ENCODE assay signal across 18 cellular contexts in genomic region chr13:47337781-47338507, GRCh38.
DNase-seq lines count a peak whose midpoint lies in the region; ATAC-seq and TF ChIP-seq lines count a peak whose summit lies in the region.
"Had no signal": no experiment of that assay in that cellular context is flagged by ENCODE, and none has a peak within 500 bp of the region (broad histone marks: within the 10 kb centered on the region; RNA-seq: fewer than 3 reads in every experiment).

No MANE protein-coding gene starts in this region.

- no peaks in the 10 kb centered on the region for H3K27me3 ChIP-seq in brain microvascular endothelial cell (replicated peaks)
- H3K27me3 ChIP-seq: heart right ventricle had no signal

- peaks cover 5 to 6% of the 10 kb centered on the region in 2 donors for H3K9me3 Mint-ChIP-seq in stimulated activated naive B cell treated with anti-CD40 and anti-IgM and Interleukin-4, amounts not matched to agents 10 μg/mL and 1 μg/mL and 100 μg/mL, for 72 hours

- H3K36me3 Mint-ChIP-seq in stimulated activated naive B cell treated with anti-CD40 and anti-IgM and Interleukin-4, amounts not matched to agents 10 μg/mL and 1 μg/mL and 100 μg/mL, for 72 hours = peaks cover 0 to 1% of the 10 kb centered on the region in 2 donors
- H3K36me3 Mint-ChIP-seq: activated naive CD4-positive, alpha-beta T cell treated with anti-CD3 and anti-CD28 coated beads, Interleukin-2, amount 10 ng/mL, durations not matched to agents 7 days and 5 days had no signal

- H3K27me3 Mint-ChIP-seq in stimulated activated naive B cell treated with anti-CD40 and anti-IgM and Interleukin-4, amounts not matched to agents 10 μg/mL and 1 μg/mL and 100 μg/mL, for 72 hours = peaks cover 8 to 10% of the 10 kb centered on the region in 2 donors
- H3K27me3 Mint-ChIP-seq: activated naive CD4-positive, alpha-beta T cell treated with anti-CD3 and anti-CD28 coated beads, Interleukin-2, amount 10 ng/mL, durations not matched to agents 7 days and 5 days had no signal

- DNase-seq in AG04449 (ENCODE audit: low read depth, low spot score) (peak; percentile 80), HT1080 (ENCODE audit: low read depth) (peak; percentile 79), brain microvascular endothelial cell (peak; percentile 96), islet precursor cell (peak; percentile 81), NCI-H1048 (lab: John Stamatoyannopoulos, UW) (no peak), midbrain (lab: John Stamatoyannopoulos, UW) (no peak)
- DNase-seq in effector CD4-positive, alpha-beta T cell = no peak
- DNase-seq in stimulated activated naive B cell treated with anti-CD40 and anti-IgM and Interleukin-4, amounts not matched to agents 10 μg/mL and 1 μg/mL and 100 μg/mL, for 72 hours = no peak
- DNase-seq: activated naive CD4-positive, alpha-beta T cell treated with anti-CD3 and anti-CD28 coated beads, Interleukin-2, amount 10 ng/mL, durations not matched to agents 7 days and 5 days; dermis blood vessel endothelial cell; heart right ventricle; NCI-H1417; NCI-H446; stimulated activated CD4-positive, alpha-beta T cell treated with anti-CD3 and anti-CD28 coated beads, Interleukin-1b, Interleukin-23, amount 100 ng/mL, for 48 hours; T1000 had no signal

- no peaks in the 10 kb centered on the region for H3K4me1 Mint-ChIP-seq in stimulated activated naive B cell treated with anti-CD40 and anti-IgM and Interleukin-4, amounts not matched to agents 10 μg/mL and 1 μg/mL and 100 μg/mL, for 72 hours
- H3K4me1 Mint-ChIP-seq: activated naive CD4-positive, alpha-beta T cell treated with anti-CD3 and anti-CD28 coated beads, Interleukin-2, amount 10 ng/mL, durations not matched to agents 7 days and 5 days had no signal

- H3K4me3 ChIP-seq in AG04449 (ENCODE audit: low read depth, low read length) (peak overlapping the region; percentile 8; the same call in 1 of the 2 replicates), brain microvascular endothelial cell (ENCODE audit: low read depth, low read length) (no peak overlapping the region)
- H3K4me3 ChIP-seq: heart right ventricle, lung had no signal

- POLR2A ChIA-PET in AG04449 (lab: Yijun Ruan, JAX) = interaction anchor here (0.5 kb wide), 1 partner anchor 14 kb away, joined by 3 read pairs; no protein-coding TSS in a partner anchor

- H3K36me3 ChIP-seq in brain microvascular endothelial cell (replicated peaks) = no peaks in the 10 kb centered on the region
- H3K36me3 ChIP-seq: heart right ventricle had no signal

- CTCF ChIA-PET in AG04449 (lab: Yijun Ruan, JAX) = interaction anchor here (1.4 kb wide), 1 partner anchor 9 kb away, joined by 5 read pairs; no protein-coding TSS in a partner anchor

- ATAC-seq in stimulated activated naive B cell treated with anti-CD40 and anti-IgM and Interleukin-4, amounts not matched to agents 10 μg/mL and 1 μg/mL and 100 μg/mL, for 72 hours (replicated peaks) = no peak
- ATAC-seq: HepG2 had no signal

- in situ Hi-C loops in brain microvascular endothelial cell (cut with HindIII; ENCODE audit: low pct_ligation_motif_present, low sequenced_read_pairs) = no loop called here

- TF ChIP-seq CTCF in AG04449 (IDR thresholded peaks at IDR 0.05; ENCODE audit: insufficient read depth, low read length, missing control alignments) (no peak), brain microvascular endothelial cell (IDR thresholded peaks at IDR 0.05; ENCODE audit: low read depth, low read length, missing control alignments) (peak; percentile 39)

- H3K4me3 Mint-ChIP-seq in stimulated activated naive B cell treated with anti-CD40 and anti-IgM and Interleukin-4, amounts not matched to agents 10 μg/mL and 1 μg/mL and 100 μg/mL, for 72 hours = no peak overlapping the region
- H3K4me3 Mint-ChIP-seq: activated naive CD4-positive, alpha-beta T cell treated with anti-CD3 and anti-CD28 coated beads, Interleukin-2, amount 10 ng/mL, durations not matched to agents 7 days and 5 days had no signal

- no peak overlapping the region for H3K27ac Mint-ChIP-seq in stimulated activated naive B cell treated with anti-CD40 and anti-IgM and Interleukin-4, amounts not matched to agents 10 μg/mL and 1 μg/mL and 100 μg/mL, for 72 hours
- H3K27ac Mint-ChIP-seq: activated naive CD4-positive, alpha-beta T cell treated with anti-CD3 and anti-CD28 coated beads, Interleukin-2, amount 10 ng/mL, durations not matched to agents 7 days and 5 days had no signal

- H3K27ac ChIP-seq in brain microvascular endothelial cell = peak overlapping the region; percentile 77
- H3K27ac ChIP-seq: heart right ventricle, parathyroid adenoma had no signal

Comparison
In these comparisons a context has a peak if more than half of its experiments do, and no peak if none do; other contexts are left out.
1. DNase-seq: peak in AG04449 (single experiment), HT1080 (single experiment), brain microvascular endothelial cell (single experiment) and islet precursor cell (single experiment); none in NCI-H1048 (single experiment), effector CD4-positive, alpha-beta T cell (single experiment), stimulated activated naive B cell treated with anti-CD40 and anti-IgM and Interleukin-4, amounts not matched to agents 10 μg/mL and 1 μg/mL and 100 μg/mL, for 72 hours (single experiment) and midbrain (single experiment).